8 cellular contexts compared by ENCODE assay signal in the genomic region with DNA sequence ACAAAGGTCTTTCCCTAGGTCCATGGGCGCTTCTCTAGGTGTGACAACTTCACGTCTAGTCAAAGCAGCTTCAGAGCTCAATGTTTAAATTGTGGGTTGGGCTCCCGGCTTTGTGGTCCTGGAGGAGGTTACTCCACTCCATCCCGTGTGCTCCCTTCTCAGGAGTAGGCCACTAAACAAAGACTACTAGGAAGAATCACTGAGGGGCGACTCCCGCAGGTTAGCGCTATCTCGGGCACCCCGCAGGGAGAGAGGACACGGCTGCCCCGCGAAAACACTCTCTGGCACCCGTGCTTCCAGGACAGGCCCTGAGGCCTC. TPM values are rescaled to one million over a fixed set of nuclear protein-coding genes. Genes with fewer than 3 reads are reported as not detected.
DNase-seq lines count a peak whose midpoint lies in the region; ATAC-seq and TF ChIP-seq lines count a peak whose summit lies in the region.

No MANE protein-coding gene starts in this region.

- no peaks in the 10 kb centered on the region for H4K20me1 ChIP-seq in GM23248 (ENCODE audit: insufficient read depth)

- H3K9me3 Mint-ChIP-seq in endothelial cell (ENCODE audit: unreplicated experiment) (no peaks in the 10 kb centered on the region), natural killer cell (no peaks in the 10 kb centered on the region)

- H3K27ac ChIP-seq in GM23248 (peak overlapping the region; percentile 62), RWPE2 (ENCODE audit: poor library complexity, severe bottlenecking) (peak overlapping the region; percentile 54)

- H3K4me1 Mint-ChIP-seq in endothelial cell (ENCODE audit: unreplicated experiment): peaks cover 24% of the 10 kb centered on the region
- H3K4me1 Mint-ChIP-seq in natural killer cell: peaks cover 42% of the 10 kb centered on the region in 2 donors

- intact Hi-C loops in natural killer cell (cut with micrococcal nuclease): loop anchor here (1.0 to 5.0 kb wide), 3 partner anchors 43 to 155 kb away; a partner anchor contains a TSS

- H3K27me3 Mint-ChIP-seq in endothelial cell (ENCODE audit: unreplicated experiment) (peaks cover 2% of the 10 kb centered on the region), natural killer cell (ENCODE audit: low read depth in 2 of 2) (peaks cover 0 to 2% of the 10 kb centered on the region in 2 donors)

- TF ChIP-seq CTCF in RWPE2 (IDR thresholded peaks at IDR 0.05; ENCODE audit: poor library complexity, severe bottlenecking): no peak
- TF ChIP-seq CTCF in endothelial cell (IDR thresholded peaks at IDR 0.05; ENCODE audit: unreplicated experiment): no peak
- TF ChIP-seq CTCF in natural killer cell (IDR thresholded peaks at IDR 0.05): no peak

- peaks cover 20% of the 10 kb centered on the region for H3K4me1 ChIP-seq in GM23248 (ENCODE audit: insufficient read depth)
- peaks cover 13% of the 10 kb centered on the region for H3K4me1 ChIP-seq in RWPE2 (ENCODE audit: insufficient read depth, poor library complexity, severe bottlenecking)

- peak overlapping the region; percentile 87 for H2AFZ ChIP-seq in GM23248

- ATAC-seq in RWPE2 (ENCODE audit: low read depth) (peak; percentile 11), natural killer cell (peak; percentile 0 to 1 (median 1)), HG02970 (IDR thresholded peaks at IDR 0.05; ENCODE audit: low FRiP score, unreplicated experiment) (no peak), HG03135 (IDR thresholded peaks at IDR 0.05; ENCODE audit: unreplicated experiment) (no peak)

- H3K79me2 ChIP-seq in GM23248 (ENCODE audit: insufficient read depth): peaks cover 46% of the 10 kb centered on the region

- H3K27ac Mint-ChIP-seq in endothelial cell (ENCODE audit: unreplicated experiment): no peak overlapping the region
- peak overlapping the region; percentile 90 to 93 for H3K27ac Mint-ChIP-seq in natural killer cell

- H3K9me3 ChIP-seq in GM23248 (ENCODE audit: low read depth): no peaks in the 10 kb centered on the region
- no peaks in the 10 kb centered on the region for H3K9me3 ChIP-seq in RWPE2 (ENCODE audit: severe bottlenecking)

- H3K36me3 ChIP-seq in GM23248 (ENCODE audit: low read depth) (peaks cover 10% of the 10 kb centered on the region; the same call in 1 of the 2 replicates), RWPE2 (ENCODE audit: low read depth) (peaks cover 31% of the 10 kb centered on the region)

- H3K36me3 Mint-ChIP-seq in endothelial cell (ENCODE audit: low read depth, unreplicated experiment) (peaks cover 5% of the 10 kb centered on the region), natural killer cell (no peaks in the 10 kb centered on the region)

- peak overlapping the region; percentile 77 for H3K4me2 ChIP-seq in GM23248 (ENCODE audit: unreplicated experiment)

- H3K4me3 ChIP-seq in GM23248: peak overlapping the region; percentile 94
- H3K4me3 ChIP-seq in RWPE2 (ENCODE audit: severe bottlenecking): peak overlapping the region; percentile 79

- peak overlapping the region; percentile 89 for H3K9ac ChIP-seq in GM23248

- H3K9me2 ChIP-seq in GM23248 (ENCODE audit: insufficient read depth): no peaks in the 10 kb centered on the region

- H3K27me3 ChIP-seq in GM23248 (replicated peaks; ENCODE audit: insufficient read depth) (no peaks in the 10 kb centered on the region), RWPE2 (ENCODE audit: insufficient read depth, poor library complexity, severe bottlenecking) (no peaks in the 10 kb centered on the region)

- H3F3A ChIP-seq in GM23248 (ENCODE audit: insufficient read depth): peaks cover 6% of the 10 kb centered on the region; the same call in 1 of the 2 replicates

- DNase-seq in CMK (ENCODE audit: low read depth): peak; percentile 21
- peak; percentile 50 for DNase-seq in GM23248
- no peak for DNase-seq in RWPE2 (ENCODE audit: low spot score)
- DNase-seq in endothelial cell (ENCODE audit: low spot score): no peak
- no peak for DNase-seq in natural killer cell
- no peak for DNase-seq in central memory CD4-positive, alpha-beta T cell

- WGBS in GM23248 (ENCODE audit: low coverage in 1 of 2, low lambda C conversion rate in 2 of 2, missing lambda C conversion rate in 2 of 2), 2 experiments: 4 to 6% methylated on average over 13 of the region's 13 CpGs

- in situ Hi-C loops in GM23248 (cut with MboI): no loop called here

- H3K4me3 Mint-ChIP-seq in endothelial cell (ENCODE audit: unreplicated experiment) (peak overlapping the region; percentile 94), natural killer cell (peak overlapping the region; percentile 78)

RNA-seq across cellular contexts. Expression of a gene that starts 0.5 kb away (rescaled TPM):
- total RNA-seq in GM23248 (2014; rRNA removed; shearing (Covaris generic)): 24.7 and 29.7 TPM in 2 replicates
- 27.5 and 36.0 TPM in 2 replicates for polyA plus RNA-seq in GM23248 (2016; fragmentation: Nextera tagmentation; extraction: Ambion mirVana)
- total RNA-seq in endothelial cell (ENCODE audit: unreplicated experiment) (77.4 TPM), natural killer cell (100 to 1,000 TPM; 132 to 135 (median 132) TPM)

RNA-seq across cellular contexts. Expression of a gene that starts 40.9 kb away (rescaled TPM):
- 2,534 and 2,557 TPM in 2 replicates for total RNA-seq in GM23248 (2014; rRNA removed; shearing (Covaris generic))
- 2,427 and 2,525 TPM in 2 replicates for polyA plus RNA-seq in GM23248 (2016; fragmentation: Nextera tagmentation; extraction: Ambion mirVana)
- total RNA-seq in endothelial cell (ENCODE audit: unreplicated experiment) (604 TPM), natural killer cell (100 to 1,000 TPM; 121 to 180 (median 155) TPM)

RNA-seq across cellular contexts. Expression of a gene that starts 48.1 kb away (rescaled TPM):
- 0.22 and 1.0 TPM in 2 replicates for total RNA-seq in GM23248 (2014; rRNA removed; shearing (Covaris generic))
- 0.08 TPM in 1 of 2 replicates, not detected in the other for polyA plus RNA-seq in GM23248 (2016; fragmentation: Nextera tagmentation; extraction: Ambion mirVana)
- 0.21 TPM for total RNA-seq in endothelial cell (ENCODE audit: unreplicated experiment)
- total RNA-seq in natural killer cell: 1 to 10 TPM; 2.6 to 3.2 (median 2.8) TPM

Comparison
In these comparisons a context has a peak if more than half of its experiments do, and no peak if none do; other contexts are left out.
1. DNase-seq: peak in CMK (single experiment) and GM23248 (single experiment); none in RWPE2 (single experiment), endothelial cell (single experiment), natural killer cell (single experiment) and central memory CD4-positive, alpha-beta T cell (single experiment).
2. ATAC-seq: peak in RWPE2 (single experiment) and natural killer cell (3 of 3); none in HG02970 (single experiment) and HG03135 (single experiment).